In the genomic region with DNA sequence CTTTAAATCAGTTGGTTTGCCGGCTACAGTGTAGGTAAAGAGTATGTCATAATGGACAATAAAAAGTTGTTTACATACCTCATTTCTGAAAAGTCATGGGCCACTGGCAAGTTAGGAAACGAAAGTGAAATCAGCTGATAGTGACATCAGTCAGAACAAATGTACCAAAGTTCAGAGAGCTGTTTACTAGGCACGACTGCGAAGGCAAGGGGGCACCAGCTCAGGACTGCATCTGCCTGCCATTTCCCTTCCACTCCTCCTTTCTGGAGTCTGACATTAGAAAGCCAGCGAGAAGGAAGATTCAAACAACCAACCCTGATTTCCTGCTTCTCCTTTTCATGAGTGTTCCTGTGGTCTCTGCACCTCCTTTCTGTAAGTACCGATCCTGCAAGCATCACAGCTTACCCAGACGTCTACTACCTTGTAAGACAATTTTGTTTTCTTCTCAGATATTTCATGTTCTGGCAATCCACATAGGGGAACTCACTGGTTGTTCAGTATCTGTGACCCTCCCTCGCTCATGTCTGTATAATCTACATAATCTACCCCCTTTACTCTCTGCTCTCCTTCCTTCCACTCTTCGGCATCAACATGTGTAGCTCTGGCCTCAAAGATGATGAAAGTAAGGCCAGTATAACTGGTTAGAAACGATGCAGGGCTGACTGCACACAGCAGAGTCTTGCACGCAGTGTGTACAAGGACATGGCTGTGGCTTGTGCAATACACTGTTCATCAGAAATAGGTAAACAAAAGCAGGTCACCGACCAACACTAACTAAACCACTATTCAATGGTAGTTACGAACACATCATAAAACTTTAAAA, we compare ENCODE assay signal across 1 cellular context.
TF ChIP-seq lines count a peak whose summit lies in the region.

A gene (plus strand): TSS at position 174 of the 823 bp plus-strand sequence. CDS start 16,370 bp downstream, outside the sequence.

TF ChIP-seq in HepG2, 621 proteins besides CTCF, POLR2A, EP300 and RAD21 (continued from another document and continues in another):
- TF ChIP-seq, protein P1, sequence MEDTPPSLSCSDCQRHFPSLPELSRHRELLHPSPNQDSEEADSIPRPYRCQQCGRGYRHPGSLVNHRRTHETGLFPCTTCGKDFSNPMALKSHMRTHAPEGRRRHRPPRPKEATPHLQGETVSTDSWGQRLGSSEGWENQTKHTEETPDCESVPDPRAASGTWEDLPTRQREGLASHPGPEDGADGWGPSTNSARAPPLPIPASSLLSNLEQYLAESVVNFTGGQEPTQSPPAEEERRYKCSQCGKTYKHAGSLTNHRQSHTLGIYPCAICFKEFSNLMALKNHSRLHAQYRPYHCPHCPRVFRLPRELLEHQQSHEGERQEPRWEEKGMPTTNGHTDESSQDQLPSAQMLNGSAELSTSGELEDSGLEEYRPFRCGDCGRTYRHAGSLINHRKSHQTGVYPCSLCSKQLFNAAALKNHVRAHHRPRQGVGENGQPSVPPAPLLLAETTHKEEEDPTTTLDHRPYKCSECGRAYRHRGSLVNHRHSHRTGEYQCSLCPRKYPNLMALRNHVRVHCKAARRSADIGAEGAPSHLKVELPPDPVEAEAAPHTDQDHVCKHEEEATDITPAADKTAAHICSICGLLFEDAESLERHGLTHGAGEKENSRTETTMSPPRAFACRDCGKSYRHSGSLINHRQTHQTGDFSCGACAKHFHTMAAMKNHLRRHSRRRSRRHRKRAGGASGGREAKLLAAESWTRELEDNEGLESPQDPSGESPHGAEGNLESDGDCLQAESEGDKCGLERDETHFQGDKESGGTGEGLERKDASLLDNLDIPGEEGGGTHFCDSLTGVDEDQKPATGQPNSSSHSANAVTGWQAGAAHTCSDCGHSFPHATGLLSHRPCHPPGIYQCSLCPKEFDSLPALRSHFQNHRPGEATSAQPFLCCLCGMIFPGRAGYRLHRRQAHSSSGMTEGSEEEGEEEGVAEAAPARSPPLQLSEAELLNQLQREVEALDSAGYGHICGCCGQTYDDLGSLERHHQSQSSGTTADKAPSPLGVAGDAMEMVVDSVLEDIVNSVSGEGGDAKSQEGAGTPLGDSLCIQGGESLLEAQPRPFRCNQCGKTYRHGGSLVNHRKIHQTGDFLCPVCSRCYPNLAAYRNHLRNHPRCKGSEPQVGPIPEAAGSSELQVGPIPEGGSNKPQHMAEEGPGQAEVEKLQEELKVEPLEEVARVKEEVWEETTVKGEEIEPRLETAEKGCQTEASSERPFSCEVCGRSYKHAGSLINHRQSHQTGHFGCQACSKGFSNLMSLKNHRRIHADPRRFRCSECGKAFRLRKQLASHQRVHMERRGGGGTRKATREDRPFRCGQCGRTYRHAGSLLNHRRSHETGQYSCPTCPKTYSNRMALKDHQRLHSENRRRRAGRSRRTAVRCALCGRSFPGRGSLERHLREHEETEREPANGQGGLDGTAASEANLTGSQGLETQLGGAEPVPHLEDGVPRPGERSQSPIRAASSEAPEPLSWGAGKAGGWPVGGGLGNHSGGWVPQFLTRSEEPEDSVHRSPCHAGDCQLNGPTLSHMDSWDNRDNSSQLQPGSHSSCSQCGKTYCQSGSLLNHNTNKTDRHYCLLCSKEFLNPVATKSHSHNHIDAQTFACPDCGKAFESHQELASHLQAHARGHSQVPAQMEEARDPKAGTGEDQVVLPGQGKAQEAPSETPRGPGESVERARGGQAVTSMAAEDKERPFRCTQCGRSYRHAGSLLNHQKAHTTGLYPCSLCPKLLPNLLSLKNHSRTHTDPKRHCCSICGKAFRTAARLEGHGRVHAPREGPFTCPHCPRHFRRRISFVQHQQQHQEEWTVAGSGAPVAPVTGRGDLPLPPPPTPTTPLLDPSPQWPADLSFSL (CRISPR knock-in tag; IDR thresholded peaks at IDR 0.05), result no peak
- TF ChIP-seq ZNF660 (CRISPR knock-in tag; IDR thresholded peaks at IDR 0.05; ENCODE audit: borderline replicate concordance, low read depth) (no peak), SP5 (CRISPR knock-in tag; IDR thresholded peaks at IDR 0.05; ENCODE audit: borderline replicate concordance, low read depth) (peak; percentile 8; the same call in 1 of the 2 replicates), RELA (CRISPR knock-in tag; IDR thresholded peaks at IDR 0.05) (no peak), NR2C2 (CRISPR knock-in tag; IDR thresholded peaks at IDR 0.05; ENCODE audit: borderline replicate concordance) (peak; percentile 56), SATB2 (CRISPR knock-in tag; IDR thresholded peaks at IDR 0.05) (peak; percentile 36; the same call in 1 of the 2 replicates), ZNF331 (CRISPR knock-in tag; IDR thresholded peaks at IDR 0.05) (peak; percentile 71; the same call in 1 of the 2 replicates), ZNF329 (CRISPR knock-in tag; IDR thresholded peaks at IDR 0.05; ENCODE audit: low read depth) (0 out of 2 replicates have a peak, but pooled peaks have one; percentile 51), ZZZ3 (CRISPR knock-in tag; IDR thresholded peaks at IDR 0.05; ENCODE audit: borderline replicate concordance) (peak; percentile 34; the same call in 1 of the 2 replicates), GATA4 (IDR thresholded peaks at IDR 0.05; ENCODE audit: borderline replicate concordance, low read depth) (no peak), ZNF350 (CRISPR knock-in tag; IDR thresholded peaks at IDR 0.05; ENCODE audit: borderline replicate concordance, low read depth) (peak; percentile 67; the same call in 1 of the 2 replicates), ZFP36L2 (CRISPR knock-in tag; IDR thresholded peaks at IDR 0.05) (no peak), MAFF (IDR thresholded peaks at IDR 0.05; ENCODE audit: low read depth, low read length) (peak; percentile 51; the same call in 1 of the 2 replicates), ZNF335 (CRISPR knock-in tag; IDR thresholded peaks at IDR 0.05) (peak; percentile 19; the same call in 1 of the 2 replicates), ZNF841 (CRISPR knock-in tag; IDR thresholded peaks at IDR 0.05; ENCODE audit: borderline replicate concordance) (no peak), RFX5 (IDR thresholded peaks at IDR 0.05; ENCODE audit: low read depth, low read length) (no peak), SIN3A (IDR thresholded peaks at IDR 0.05; ENCODE audit: borderline replicate concordance, low read depth, low read length) (peak; percentile 96), ZNF460 (CRISPR knock-in tag; IDR thresholded peaks at IDR 0.05; ENCODE audit: borderline replicate concordance) (no peak), KDM3A (CRISPR knock-in tag; IDR thresholded peaks at IDR 0.05; ENCODE audit: low read depth) (0 out of 2 replicates have a peak, but pooled peaks have one; percentile 28), NFKB2 (CRISPR knock-in tag; IDR thresholded peaks at IDR 0.05; ENCODE audit: borderline replicate concordance) (no peak), SOX5 (CRISPR knock-in tag; IDR thresholded peaks at IDR 0.05; ENCODE audit: borderline replicate concordance) (peak; percentile 80; the same call in 1 of the 2 replicates), ZNF160 (CRISPR knock-in tag; IDR thresholded peaks at IDR 0.05) (no peak), ZNF264 (CRISPR knock-in tag; IDR thresholded peaks at IDR 0.05) (peak; percentile 77; the same call in 1 of the 2 replicates), RORA (CRISPR knock-in tag; IDR thresholded peaks at IDR 0.05) (no peak), ZSCAN9 (CRISPR knock-in tag; IDR thresholded peaks at IDR 0.05; ENCODE audit: borderline replicate concordance) (peak; percentile 23; the same call in 1 of the 2 replicates), TBX3 (IDR thresholded peaks at IDR 0.05; ENCODE audit: borderline replicate concordance) (no peak), ZNF230 (CRISPR knock-in tag; IDR thresholded peaks at IDR 0.05) (no peak)
- TF ChIP-seq, protein P2, sequence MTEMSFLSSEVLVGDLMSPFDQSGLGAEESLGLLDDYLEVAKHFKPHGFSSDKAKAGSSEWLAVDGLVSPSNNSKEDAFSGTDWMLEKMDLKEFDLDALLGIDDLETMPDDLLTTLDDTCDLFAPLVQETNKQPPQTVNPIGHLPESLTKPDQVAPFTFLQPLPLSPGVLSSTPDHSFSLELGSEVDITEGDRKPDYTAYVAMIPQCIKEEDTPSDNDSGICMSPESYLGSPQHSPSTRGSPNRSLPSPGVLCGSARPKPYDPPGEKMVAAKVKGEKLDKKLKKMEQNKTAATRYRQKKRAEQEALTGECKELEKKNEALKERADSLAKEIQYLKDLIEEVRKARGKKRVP (CRISPR knock-in tag; IDR thresholded peaks at IDR 0.05), result peak in 1 of 2 experiments; percentile 95; a peak in 2 of 4 replicates
- TF ChIP-seq, protein P3, sequence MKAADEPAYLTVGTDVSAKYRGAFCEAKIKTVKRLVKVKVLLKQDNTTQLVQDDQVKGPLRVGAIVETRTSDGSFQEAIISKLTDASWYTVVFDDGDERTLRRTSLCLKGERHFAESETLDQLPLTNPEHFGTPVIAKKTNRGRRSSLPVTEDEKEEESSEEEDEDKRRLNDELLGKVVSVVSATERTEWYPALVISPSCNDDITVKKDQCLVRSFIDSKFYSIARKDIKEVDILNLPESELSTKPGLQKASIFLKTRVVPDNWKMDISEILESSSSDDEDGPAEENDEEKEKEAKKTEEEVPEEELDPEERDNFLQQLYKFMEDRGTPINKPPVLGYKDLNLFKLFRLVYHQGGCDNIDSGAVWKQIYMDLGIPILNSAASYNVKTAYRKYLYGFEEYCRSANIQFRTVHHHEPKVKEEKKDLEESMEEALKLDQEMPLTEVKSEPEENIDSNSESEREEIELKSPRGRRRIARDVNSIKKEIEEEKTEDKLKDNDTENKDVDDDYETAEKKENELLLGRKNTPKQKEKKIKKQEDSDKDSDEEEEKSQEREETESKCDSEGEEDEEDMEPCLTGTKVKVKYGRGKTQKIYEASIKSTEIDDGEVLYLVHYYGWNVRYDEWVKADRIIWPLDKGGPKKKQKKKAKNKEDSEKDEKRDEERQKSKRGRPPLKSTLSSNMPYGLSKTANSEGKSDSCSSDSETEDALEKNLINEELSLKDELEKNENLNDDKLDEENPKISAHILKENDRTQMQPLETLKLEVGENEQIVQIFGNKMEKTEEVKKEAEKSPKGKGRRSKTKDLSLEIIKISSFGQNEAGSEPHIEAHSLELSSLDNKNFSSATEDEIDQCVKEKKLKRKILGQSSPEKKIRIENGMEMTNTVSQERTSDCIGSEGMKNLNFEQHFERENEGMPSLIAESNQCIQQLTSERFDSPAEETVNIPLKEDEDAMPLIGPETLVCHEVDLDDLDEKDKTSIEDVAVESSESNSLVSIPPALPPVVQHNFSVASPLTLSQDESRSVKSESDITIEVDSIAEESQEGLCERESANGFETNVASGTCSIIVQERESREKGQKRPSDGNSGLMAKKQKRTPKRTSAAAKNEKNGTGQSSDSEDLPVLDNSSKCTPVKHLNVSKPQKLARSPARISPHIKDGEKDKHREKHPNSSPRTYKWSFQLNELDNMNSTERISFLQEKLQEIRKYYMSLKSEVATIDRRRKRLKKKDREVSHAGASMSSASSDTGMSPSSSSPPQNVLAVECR (CRISPR knock-in tag; IDR thresholded peaks at IDR 0.05; ENCODE audit: borderline replicate concordance), result peak; percentile 80; the same call in 1 of the 2 replicates
- TF ChIP-seq, protein P4, sequence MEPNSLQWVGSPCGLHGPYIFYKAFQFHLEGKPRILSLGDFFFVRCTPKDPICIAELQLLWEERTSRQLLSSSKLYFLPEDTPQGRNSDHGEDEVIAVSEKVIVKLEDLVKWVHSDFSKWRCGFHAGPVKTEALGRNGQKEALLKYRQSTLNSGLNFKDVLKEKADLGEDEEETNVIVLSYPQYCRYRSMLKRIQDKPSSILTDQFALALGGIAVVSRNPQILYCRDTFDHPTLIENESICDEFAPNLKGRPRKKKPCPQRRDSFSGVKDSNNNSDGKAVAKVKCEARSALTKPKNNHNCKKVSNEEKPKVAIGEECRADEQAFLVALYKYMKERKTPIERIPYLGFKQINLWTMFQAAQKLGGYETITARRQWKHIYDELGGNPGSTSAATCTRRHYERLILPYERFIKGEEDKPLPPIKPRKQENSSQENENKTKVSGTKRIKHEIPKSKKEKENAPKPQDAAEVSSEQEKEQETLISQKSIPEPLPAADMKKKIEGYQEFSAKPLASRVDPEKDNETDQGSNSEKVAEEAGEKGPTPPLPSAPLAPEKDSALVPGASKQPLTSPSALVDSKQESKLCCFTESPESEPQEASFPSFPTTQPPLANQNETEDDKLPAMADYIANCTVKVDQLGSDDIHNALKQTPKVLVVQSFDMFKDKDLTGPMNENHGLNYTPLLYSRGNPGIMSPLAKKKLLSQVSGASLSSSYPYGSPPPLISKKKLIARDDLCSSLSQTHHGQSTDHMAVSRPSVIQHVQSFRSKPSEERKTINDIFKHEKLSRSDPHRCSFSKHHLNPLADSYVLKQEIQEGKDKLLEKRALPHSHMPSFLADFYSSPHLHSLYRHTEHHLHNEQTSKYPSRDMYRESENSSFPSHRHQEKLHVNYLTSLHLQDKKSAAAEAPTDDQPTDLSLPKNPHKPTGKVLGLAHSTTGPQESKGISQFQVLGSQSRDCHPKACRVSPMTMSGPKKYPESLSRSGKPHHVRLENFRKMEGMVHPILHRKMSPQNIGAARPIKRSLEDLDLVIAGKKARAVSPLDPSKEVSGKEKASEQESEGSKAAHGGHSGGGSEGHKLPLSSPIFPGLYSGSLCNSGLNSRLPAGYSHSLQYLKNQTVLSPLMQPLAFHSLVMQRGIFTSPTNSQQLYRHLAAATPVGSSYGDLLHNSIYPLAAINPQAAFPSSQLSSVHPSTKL (CRISPR knock-in tag; IDR thresholded peaks at IDR 0.05), result peak; percentile 96
- TF ChIP-seq, protein P5, sequence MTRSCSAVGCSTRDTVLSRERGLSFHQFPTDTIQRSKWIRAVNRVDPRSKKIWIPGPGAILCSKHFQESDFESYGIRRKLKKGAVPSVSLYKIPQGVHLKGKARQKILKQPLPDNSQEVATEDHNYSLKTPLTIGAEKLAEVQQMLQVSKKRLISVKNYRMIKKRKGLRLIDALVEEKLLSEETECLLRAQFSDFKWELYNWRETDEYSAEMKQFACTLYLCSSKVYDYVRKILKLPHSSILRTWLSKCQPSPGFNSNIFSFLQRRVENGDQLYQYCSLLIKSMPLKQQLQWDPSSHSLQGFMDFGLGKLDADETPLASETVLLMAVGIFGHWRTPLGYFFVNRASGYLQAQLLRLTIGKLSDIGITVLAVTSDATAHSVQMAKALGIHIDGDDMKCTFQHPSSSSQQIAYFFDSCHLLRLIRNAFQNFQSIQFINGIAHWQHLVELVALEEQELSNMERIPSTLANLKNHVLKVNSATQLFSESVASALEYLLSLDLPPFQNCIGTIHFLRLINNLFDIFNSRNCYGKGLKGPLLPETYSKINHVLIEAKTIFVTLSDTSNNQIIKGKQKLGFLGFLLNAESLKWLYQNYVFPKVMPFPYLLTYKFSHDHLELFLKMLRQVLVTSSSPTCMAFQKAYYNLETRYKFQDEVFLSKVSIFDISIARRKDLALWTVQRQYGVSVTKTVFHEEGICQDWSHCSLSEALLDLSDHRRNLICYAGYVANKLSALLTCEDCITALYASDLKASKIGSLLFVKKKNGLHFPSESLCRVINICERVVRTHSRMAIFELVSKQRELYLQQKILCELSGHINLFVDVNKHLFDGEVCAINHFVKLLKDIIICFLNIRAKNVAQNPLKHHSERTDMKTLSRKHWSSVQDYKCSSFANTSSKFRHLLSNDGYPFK (CRISPR knock-in tag; IDR thresholded peaks at IDR 0.05; ENCODE audit: borderline replicate concordance), result no peak
- TF ChIP-seq, protein P6, sequence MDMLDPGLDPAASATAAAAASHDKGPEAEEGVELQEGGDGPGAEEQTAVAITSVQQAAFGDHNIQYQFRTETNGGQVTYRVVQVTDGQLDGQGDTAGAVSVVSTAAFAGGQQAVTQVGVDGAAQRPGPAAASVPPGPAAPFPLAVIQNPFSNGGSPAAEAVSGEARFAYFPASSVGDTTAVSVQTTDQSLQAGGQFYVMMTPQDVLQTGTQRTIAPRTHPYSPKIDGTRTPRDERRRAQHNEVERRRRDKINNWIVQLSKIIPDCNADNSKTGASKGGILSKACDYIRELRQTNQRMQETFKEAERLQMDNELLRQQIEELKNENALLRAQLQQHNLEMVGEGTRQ (IDR thresholded peaks at IDR 0.05; ENCODE audit: low read depth, low read length), result no peak
- TF ChIP-seq, protein P6 (CRISPR knock-in tag; IDR thresholded peaks at IDR 0.05; ENCODE audit: borderline replicate concordance), result no peak
